Comparison of ENCODE assay signal across 21 cellular contexts in the genomic region with DNA sequence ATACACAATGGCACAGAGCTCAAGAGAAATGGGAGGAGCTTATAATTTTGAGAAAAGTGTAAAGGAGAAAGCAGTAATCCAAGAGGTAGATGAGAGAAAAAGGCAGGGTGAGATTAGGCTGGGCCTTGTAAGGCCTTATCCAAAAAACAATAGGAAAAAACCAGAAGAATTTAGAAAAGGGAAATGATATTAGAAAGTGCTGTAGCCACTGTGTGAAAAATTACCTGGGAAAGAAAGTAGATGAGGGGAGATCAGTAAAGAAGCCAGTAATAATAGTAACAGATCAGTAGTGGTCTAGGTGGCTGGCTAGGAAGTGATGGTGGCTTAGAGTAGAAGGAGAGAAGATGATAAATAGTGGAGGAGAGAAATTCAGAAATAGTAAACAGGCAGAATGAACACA.
DNase-seq lines count a peak whose midpoint lies in the region; ATAC-seq and TF ChIP-seq lines count a peak whose summit lies in the region.
"Had no signal": no experiment of that assay in that cellular context is flagged by ENCODE, and none has a peak within 500 bp of the region (broad histone marks: within the 10 kb centered on the region; RNA-seq: fewer than 3 reads in every experiment).

No MANE protein-coding gene starts in this region.

- peaks cover 15% of the 10 kb centered on the region for H3K36me3 ChIP-seq in CD8-positive, alpha-beta T cell (ENCODE audit: insufficient read depth, low read length)
- peaks cover 10 to 61% of the 10 kb centered on the region in 2 experiments for H3K36me3 ChIP-seq in mesenchymal stem cell (ENCODE audit: control insufficient read depth in 1 of 2, insufficient read depth in 2 of 2, low read depth in 1 of 2, low read length in 2 of 2)

- H2BK15ac ChIP-seq in mesenchymal stem cell (ENCODE audit: low read depth, poor library complexity, severe bottlenecking): no peak overlapping the region

- no peak overlapping the region for H2AK5ac ChIP-seq in mesenchymal stem cell (ENCODE audit: low read length, severe bottlenecking)

- ATAC-seq in CD8-positive, alpha-beta T cell: no peak
- ATAC-seq in HG03025 (IDR thresholded peaks at IDR 0.05; ENCODE audit: low FRiP score, unreplicated experiment): no peak
- ATAC-seq in GM18520 (IDR thresholded peaks at IDR 0.05; ENCODE audit: unreplicated experiment): no peak
- ATAC-seq: activated T-cell treated with anti-CD3 and anti-CD28 coated beads, Interleukin-2, amount 50 U/mL, for 4 hours; gastroesophageal sphincter; left ventricle myocardium superior had no signal

- TF ChIP-seq CTCF in CD14-positive monocyte (IDR thresholded peaks at IDR 0.05): no peak
- no peak for TF ChIP-seq CTCF in CD8-positive, alpha-beta T cell (IDR thresholded peaks at IDR 0.05)

- no peak overlapping the region for H3K14ac ChIP-seq in mesenchymal stem cell (ENCODE audit: low read length in 2 of 2)

- no peak overlapping the region for H3K27ac ChIP-seq in CD8-positive, alpha-beta T cell (ENCODE audit: low read depth, low read length)
- H3K27ac ChIP-seq in mesenchymal stem cell (ENCODE audit: low read length, poor library complexity, severe bottlenecking): no peak overlapping the region
- H3K27ac ChIP-seq: gastroesophageal sphincter, transverse colon had no signal

- peaks cover 69 to 87% of the 10 kb centered on the region in 2 donors for H3K36me3 Mint-ChIP-seq in CD14-positive monocyte
- H3K36me3 Mint-ChIP-seq in CD8-positive, alpha-beta T cell: peaks cover 69% of the 10 kb centered on the region
- H3K36me3 Mint-ChIP-seq in activated naive CD8-positive, alpha-beta T cell treated with anti-CD3 and anti-CD28 coated beads for 36 hours: peaks cover 38% of the 10 kb centered on the region

- no peak overlapping the region for H3K23ac ChIP-seq in mesenchymal stem cell (ENCODE audit: low read length in 2 of 2)

- H4K8ac ChIP-seq in mesenchymal stem cell (ENCODE audit: low read length): no peak overlapping the region

- peak overlapping the region; percentile 75 for H3K9ac ChIP-seq in mesenchymal stem cell (ENCODE audit: low read length)

- intact Hi-C loops in CD14-positive monocyte (cut with micrococcal nuclease): loop anchor here in 1 of 2 donors (10.0 kb wide), 1 partner anchor 314 kb away; no protein-coding TSS in a partner anchor
- intact Hi-C loops in CD8-positive, alpha-beta T cell (cut with DNase I, micrococcal nuclease): no loop called here

- H3K4me3 ChIP-seq in CD8-positive, alpha-beta T cell (ENCODE audit: low read depth, low read length): no peak overlapping the region
- H3K4me3 ChIP-seq in mesenchymal stem cell (ENCODE audit: insufficient read depth in 1 of 2, low read depth in 1 of 2, low read length in 2 of 2): no peak overlapping the region
- H3K4me3 ChIP-seq: gastroesophageal sphincter, transverse colon had no signal

- H3K4me3 Mint-ChIP-seq in CD14-positive monocyte: no peak overlapping the region
- no peak overlapping the region for H3K4me3 Mint-ChIP-seq in CD8-positive, alpha-beta T cell
- H3K4me3 Mint-ChIP-seq in activated naive CD8-positive, alpha-beta T cell treated with anti-CD3 and anti-CD28 coated beads for 36 hours: no peak overlapping the region
- H3K4me3 Mint-ChIP-seq: activated T-cell treated with anti-CD3 and anti-CD28 coated beads, Interleukin-2, amount 50 U/mL, for 4 hours; IgD-negative memory B cell had no signal

- no peaks in the 10 kb centered on the region for H3K9me3 Mint-ChIP-seq in CD14-positive monocyte
- H3K9me3 Mint-ChIP-seq in CD8-positive, alpha-beta T cell: no peaks in the 10 kb centered on the region
- H3K9me3 Mint-ChIP-seq in activated naive CD8-positive, alpha-beta T cell treated with anti-CD3 and anti-CD28 coated beads for 36 hours: no peaks in the 10 kb centered on the region
- H3K9me3 Mint-ChIP-seq: activated T-cell treated with anti-CD3 and anti-CD28 coated beads, Interleukin-2, amount 50 U/mL, for 4 hours; IgD-negative memory B cell had no signal

- no peak overlapping the region for H2AFZ ChIP-seq in mesenchymal stem cell (ENCODE audit: low read depth, low read length)

- no peak overlapping the region for H4K91ac ChIP-seq in mesenchymal stem cell (ENCODE audit: low read length)

- no peak overlapping the region for H2BK5ac ChIP-seq in mesenchymal stem cell (ENCODE audit: low read depth, low read length, poor library complexity, severe bottlenecking)

- peaks cover 3% of the 10 kb centered on the region for H3K79me1 ChIP-seq in mesenchymal stem cell (replicated peaks; ENCODE audit: low read length, poor library complexity, severe bottlenecking)

- POLR2A ChIA-PET in CD8-positive, alpha-beta T cell (lab: Charles Lee): interaction anchor here (1.0 kb wide), 1 partner anchor 11 kb away, joined by 3 read pairs; no protein-coding TSS in a partner anchor

- H3K27me3 ChIP-seq in CD8-positive, alpha-beta T cell (ENCODE audit: insufficient read depth, low read length): no peaks in the 10 kb centered on the region
- no peaks in the 10 kb centered on the region for H3K27me3 ChIP-seq in mesenchymal stem cell (ENCODE audit: control insufficient read depth in 1 of 2, insufficient read depth in 1 of 2, low read length in 2 of 2)
- H3K27me3 ChIP-seq: gastroesophageal sphincter, transverse colon had no signal

- H3K4me1 ChIP-seq in CD8-positive, alpha-beta T cell (ENCODE audit: insufficient read depth, low read length): no peaks in the 10 kb centered on the region
- no peaks in the 10 kb centered on the region for H3K4me1 ChIP-seq in mesenchymal stem cell (ENCODE audit: control insufficient read depth, insufficient read depth, low read depth, low read length)
- H3K4me1 ChIP-seq: gastroesophageal sphincter, transverse colon had no signal

- DNase-seq in CD14-positive monocyte (ENCODE audit: low spot score): no peak
- no peak for DNase-seq in CD8-positive, alpha-beta T cell
- DNase-seq in activated naive CD8-positive, alpha-beta T cell treated with anti-CD3 and anti-CD28 coated beads for 36 hours: no peak
- peak; percentile 20 for DNase-seq in mesenchymal stem cell
- DNase-seq in mucosa of gallbladder (ENCODE audit: low spot score): no peak
- no peak for DNase-seq in H4 (ENCODE audit: low spot score)
- DNase-seq: activated CD4-positive, CD25-positive, alpha-beta regulatory T cell treated with anti-CD3 and anti-CD28 coated beads, Interleukin-2, amount 50 U/mL, for 72 hours; activated T-cell treated with anti-CD3 and anti-CD28 coated beads, Interleukin-2, amount 50 U/mL, for 4 hours; anterior cingulate cortex; DMS 273 treated with DMSO at 0.1 percent for 48 hours; GF-D8; left ventricle myocardium superior; NCI-H1930; NCI-H510A treated with DMSO at 0.1 percent for 48 hours; SIG-M5; transverse colon had no signal

- no peak overlapping the region for H3K4ac ChIP-seq in mesenchymal stem cell (ENCODE audit: low read depth in 1 of 2, low read length in 2 of 2)

- H3K4me1 Mint-ChIP-seq in CD14-positive monocyte: peaks cover 1% of the 10 kb centered on the region
- no peaks in the 10 kb centered on the region for H3K4me1 Mint-ChIP-seq in CD8-positive, alpha-beta T cell (ENCODE audit: low read depth)
- peaks cover 6% of the 10 kb centered on the region for H3K4me1 Mint-ChIP-seq in activated naive CD8-positive, alpha-beta T cell treated with anti-CD3 and anti-CD28 coated beads for 36 hours

- no peaks in the 10 kb centered on the region for H3K9me3 ChIP-seq in CD8-positive, alpha-beta T cell (ENCODE audit: low read length)
- H3K9me3 ChIP-seq in mesenchymal stem cell (ENCODE audit: control insufficient read depth, low read length): no peaks in the 10 kb centered on the region
- H3K9me3 ChIP-seq: gastroesophageal sphincter, transverse colon had no signal

- no peak overlapping the region for H2BK12ac ChIP-seq in mesenchymal stem cell (ENCODE audit: low read length in 2 of 2)

- CTCF ChIA-PET in CD8-positive, alpha-beta T cell (lab: Charles Lee): interaction anchor here (0.6 kb wide), 1 partner anchor 109 kb away, joined by 3 read pairs; no protein-coding TSS in a partner anchor

- H2BK120ac ChIP-seq in mesenchymal stem cell (ENCODE audit: low read depth, low read length): no peak overlapping the region

- no peak overlapping the region for H3K4me2 ChIP-seq in mesenchymal stem cell (ENCODE audit: low read length, poor library complexity, severe bottlenecking)

- H3K27ac Mint-ChIP-seq in CD14-positive monocyte: peak overlapping the region in 5 of 7 donors; percentile 30 to 83 (median 70)
- H3K27ac Mint-ChIP-seq in CD8-positive, alpha-beta T cell: peak overlapping the region; percentile 42
- peak overlapping the region; percentile 1 for H3K27ac Mint-ChIP-seq in activated naive CD8-positive, alpha-beta T cell treated with anti-CD3 and anti-CD28 coated beads for 36 hours
- H3K27ac Mint-ChIP-seq: IgD-negative memory B cell, progenitor cell of endocrine pancreas had no signal

- no peaks in the 10 kb centered on the region for H3K27me3 Mint-ChIP-seq in CD14-positive monocyte (ENCODE audit: low read depth in 3 of 3)
- H3K27me3 Mint-ChIP-seq in CD8-positive, alpha-beta T cell (ENCODE audit: low read depth): no peaks in the 10 kb centered on the region
- no peaks in the 10 kb centered on the region for H3K27me3 Mint-ChIP-seq in activated naive CD8-positive, alpha-beta T cell treated with anti-CD3 and anti-CD28 coated beads for 36 hours
- H3K27me3 Mint-ChIP-seq: IgD-negative memory B cell, progenitor cell of endocrine pancreas had no signal

- no peak overlapping the region for H3K18ac ChIP-seq in mesenchymal stem cell (ENCODE audit: low read depth in 1 of 2, low read length in 2 of 2)

Comparison
In these comparisons a context has a peak if more than half of its experiments do, and no peak if none do; other contexts are left out.
1. H3K27ac Mint-ChIP-seq: peak in every context shown above with its lines; median percentile 70 in CD14-positive monocyte; 42 in CD8-positive, alpha-beta T cell; 1 in activated naive CD8-positive, alpha-beta T cell treated with anti-CD3 and anti-CD28 coated beads for 36 hours.